In genomic region chr5:5788793-5789192, GRCh38 we compare ENCODE assay signal across 17 cellular contexts.
"Had no signal": no experiment of that assay in that cellular context is flagged by ENCODE, and none has a peak within 500 bp of the region (broad histone marks: within the 10 kb centered on the region; RNA-seq: fewer than 3 reads in every experiment).

No MANE protein-coding gene starts in this region.

- H3K4me3 ChIP-seq: heart left ventricle, mucosa of descending colon, right atrium auricular region, suprapubic skin, thyroid gland had no signal

- ATAC-seq: esophagus mucosa; heart left ventricle; mucosa of descending colon; naive thymus-derived CD8-positive, alpha-beta T cell; stimulated activated naive CD8-positive, alpha-beta T cell treated with anti-CD3 and anti-CD28 coated beads, Interleukin-15, Interleukin-2, amounts not matched to agents 100 U/mL and 50 U/mL, for 24 hours had no signal

- FAIRE-seq: endometrium, frontal cortex, small intestine, urothelium cell line had no signal

- H3K27me3 ChIP-seq: heart left ventricle, right atrium auricular region, thyroid gland had no signal

- DNase-seq: effector memory CD4-positive, alpha-beta T cell; heart left ventricle; hippocampal formation; kidney glomerular epithelial cell; mucosa of descending colon; naive thymus-derived CD8-positive, alpha-beta T cell; posterior cingulate gyrus; small intestine; stimulated activated CD4-positive, alpha-beta T cell treated with anti-CD3 and anti-CD28 coated beads, Interleukin-12 subunit alpha, Interleukin-12 subunit beta, amount 100 ng/mL, for 4 hours; stimulated activated naive CD8-positive, alpha-beta T cell treated with anti-CD3 and anti-CD28 coated beads, Interleukin-15, Interleukin-2, amounts not matched to agents 100 U/mL and 50 U/mL, for 24 hours; thyroid gland had no signal

- H3K36me3 ChIP-seq: heart left ventricle, right atrium auricular region, suprapubic skin, thyroid gland had no signal

- H3K4me1 ChIP-seq: heart left ventricle, right atrium auricular region, suprapubic skin, thyroid gland had no signal

- H3K27ac ChIP-seq: heart left ventricle, right atrium auricular region, suprapubic skin, thyroid gland had no signal

- H3K9me3 ChIP-seq: mucosa of descending colon, right atrium auricular region, thyroid gland had no signal
